28 cellular contexts compared by ENCODE assay signal in genomic region chr2:190099890-190100289, GRCh38. TPM values are rescaled to one million over a fixed set of nuclear protein-coding genes. Genes with fewer than 3 reads are reported as not detected.
"Had no signal": no experiment of that assay in that cellular context is flagged by ENCODE, and none has a peak within 500 bp of the region (broad histone marks: within the 10 kb centered on the region; RNA-seq: fewer than 3 reads in every experiment).

No MANE protein-coding gene starts in this region.

- H3K36me3 ChIP-seq: brain microvascular endothelial cell, heart left ventricle, left ventricle myocardium inferior, right lobe of liver had no signal

- FAIRE-seq: astrocyte, islet of Langerhans had no signal

- H3K27me3 ChIP-seq: brain microvascular endothelial cell, foreskin keratinocyte, heart left ventricle, right lobe of liver had no signal

- H3K27ac ChIP-seq: brain microvascular endothelial cell, foreskin keratinocyte, heart left ventricle, left ventricle myocardium inferior, right lobe of liver had no signal

- H3K4me3 ChIP-seq: heart left ventricle, left ventricle myocardium inferior, lung, right lobe of liver had no signal

- H3K4me1 Mint-ChIP-seq: activated CD4-positive, alpha-beta memory T cell treated with anti-CD3 and anti-CD28 coated beads, Interleukin-2, amount 10 ng/mL, durations not matched to agents 7 days and 5 days; activated CD4-positive, alpha-beta T cell treated with anti-CD3 and anti-CD28 coated beads, Interleukin-2, amount 10 ng/mL, durations not matched to agents 7 days and 5 days; activated T-helper 17 cell treated with anti-CD3 and anti-CD28 coated beads, Interleukin-2, amount 50 U/mL, for 72 hours; stimulated activated effector memory CD8-positive, alpha-beta T cell treated with anti-CD3 and anti-CD28 coated beads, Interleukin-12 subunit alpha, Interleukin-12 subunit beta, amount 100 ng/mL, for 72 hours; stimulated activated naive CD8-positive, alpha-beta T cell treated with anti-CD3 and anti-CD28 coated beads, Interleukin-15, amount 100 ng/mL, for 72 hours had no signal

- DNase-seq: activated CD4-positive, alpha-beta memory T cell treated with anti-CD3 and anti-CD28 coated beads, Interleukin-2, amount 10 ng/mL, durations not matched to agents 7 days and 5 days; activated CD4-positive, alpha-beta T cell treated with anti-CD3 and anti-CD28 coated beads for 1 hour; activated CD4-positive, alpha-beta T cell treated with anti-CD3 and anti-CD28 coated beads, Interleukin-2, amount 10 ng/mL, durations not matched to agents 7 days and 5 days; activated gamma-delta T cell treated with Interleukin-2 at 50 U/mL for 16 hours; activated naive CD4-positive, alpha-beta T cell treated with anti-CD3 and anti-CD28 coated beads, Interleukin-2, amount 50 U/mL, for 16 hours; activated T-cell treated with anti-CD3 and anti-CD28 coated beads, Interleukin-2, amount 50 U/mL, for 4 hours; amniotic stem cell; brain microvascular endothelial cell; cortex of kidney; effector memory CD8-positive, alpha-beta T cell; erythroblast; foreskin keratinocyte; heart left ventricle; left ventricle myocardium inferior; naive thymus-derived CD8-positive, alpha-beta T cell; posterior cingulate gyrus; right lobe of liver; stimulated activated CD4-positive, alpha-beta T cell treated with anti-CD3 and anti-CD28 coated beads, Interleukin-12 subunit alpha, Interleukin-12 subunit beta, amount 100 ng/mL, for 4 hours; stimulated activated CD4-positive, alpha-beta T cell treated with anti-CD3 and anti-CD28 coated beads, Interleukin-4, amount 100 ng/mL, for 24 hours; stimulated activated naive CD8-positive, alpha-beta T cell treated with anti-CD3 and anti-CD28 coated beads, Interleukin-15, amount 100 ng/mL, for 72 hours; substantia nigra; T-helper 2 cell had no signal

- H3K9me3 ChIP-seq: right lobe of liver had no signal

- H3K4me1 ChIP-seq: foreskin keratinocyte, left ventricle myocardium inferior, right lobe of liver had no signal

- H3K27me3 Mint-ChIP-seq: type B pancreatic cell had no signal

- H3K9me3 Mint-ChIP-seq: activated T-helper 17 cell treated with anti-CD3 and anti-CD28 coated beads, Interleukin-2, amount 50 U/mL, for 72 hours; effector memory CD8-positive, alpha-beta T cell; stimulated activated effector memory CD8-positive, alpha-beta T cell treated with anti-CD3 and anti-CD28 coated beads, Interleukin-12 subunit alpha, Interleukin-12 subunit beta, amount 100 ng/mL, for 72 hours had no signal

- H3K27ac Mint-ChIP-seq: activated CD4-positive, alpha-beta memory T cell treated with anti-CD3 and anti-CD28 coated beads, Interleukin-2, amount 10 ng/mL, durations not matched to agents 7 days and 5 days; activated CD4-positive, alpha-beta T cell treated with anti-CD3 and anti-CD28 coated beads, Interleukin-2, amount 10 ng/mL, durations not matched to agents 7 days and 5 days; activated T-helper 17 cell treated with anti-CD3 and anti-CD28 coated beads, Interleukin-2, amount 50 U/mL, for 72 hours; effector memory CD8-positive, alpha-beta T cell; naive thymus-derived CD8-positive, alpha-beta T cell; stimulated activated effector memory CD8-positive, alpha-beta T cell treated with anti-CD3 and anti-CD28 coated beads, Interleukin-12 subunit alpha, Interleukin-12 subunit beta, amount 100 ng/mL, for 72 hours; type B pancreatic cell had no signal

- H3K36me3 Mint-ChIP-seq: stimulated activated effector memory CD8-positive, alpha-beta T cell treated with anti-CD3 and anti-CD28 coated beads, Interleukin-12 subunit alpha, Interleukin-12 subunit beta, amount 100 ng/mL, for 72 hours; type B pancreatic cell had no signal

- H3K4me3 Mint-ChIP-seq: activated CD4-positive, alpha-beta memory T cell treated with anti-CD3 and anti-CD28 coated beads, Interleukin-2, amount 10 ng/mL, durations not matched to agents 7 days and 5 days; activated CD4-positive, alpha-beta T cell treated with anti-CD3 and anti-CD28 coated beads, Interleukin-2, amount 10 ng/mL, durations not matched to agents 7 days and 5 days; activated T-cell treated with anti-CD3 and anti-CD28 coated beads, Interleukin-2, amount 50 U/mL, for 4 hours; activated T-helper 17 cell treated with anti-CD3 and anti-CD28 coated beads, Interleukin-2, amount 50 U/mL, for 72 hours; effector memory CD8-positive, alpha-beta T cell; naive thymus-derived CD8-positive, alpha-beta T cell; stimulated activated effector memory CD8-positive, alpha-beta T cell treated with anti-CD3 and anti-CD28 coated beads, Interleukin-12 subunit alpha, Interleukin-12 subunit beta, amount 100 ng/mL, for 72 hours; stimulated activated naive CD8-positive, alpha-beta T cell treated with anti-CD3 and anti-CD28 coated beads, Interleukin-15, amount 100 ng/mL, for 72 hours; type B pancreatic cell had no signal

RNA-seq across cellular contexts. Expression of gene MSTN, which starts 37.4 kb away (rescaled TPM):
- total RNA-seq: activated CD4-positive, alpha-beta memory T cell treated with anti-CD3 and anti-CD28 coated beads, Interleukin-2, amount 10 ng/mL, durations not matched to agents 7 days and 5 days; activated CD4-positive, alpha-beta T cell treated with anti-CD3 and anti-CD28 coated beads, Interleukin-2, amount 10 ng/mL, durations not matched to agents 7 days and 5 days; activated T-cell treated with anti-CD3 and anti-CD28 coated beads, Interleukin-2, amount 50 U/mL, for 4 hours; astrocyte; foreskin keratinocyte; left ventricle myocardium inferior; right lobe of liver had no signal
- polyA plus RNA-seq: foreskin keratinocyte had no signal
